In the genomic region with DNA sequence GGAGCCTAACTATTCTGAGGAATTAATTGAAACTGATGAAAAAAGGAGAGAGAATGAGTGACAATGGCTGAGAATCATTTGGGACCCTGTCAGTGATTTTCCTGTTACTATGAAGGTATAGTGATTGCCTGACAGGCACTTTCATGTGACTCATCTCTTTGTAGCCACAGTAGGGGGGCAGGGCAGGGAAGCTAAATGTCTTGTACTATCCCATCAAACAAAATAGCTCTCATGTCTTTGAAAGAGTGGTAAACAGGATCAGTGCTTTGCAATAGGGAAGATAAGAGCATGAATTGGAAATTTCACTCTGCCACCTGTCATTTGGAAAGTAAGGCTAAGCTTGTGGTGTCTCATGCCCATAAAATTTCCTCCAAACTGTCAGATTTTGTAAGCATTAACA, we compare ENCODE assay signal across 11 cellular contexts.
A peak's percentile ranks its signal among the peaks of the same experiment; 100 is the strongest.
DNase-seq lines count a peak whose midpoint lies in the region; ATAC-seq, FAIRE-seq and TF ChIP-seq lines count a peak whose summit lies in the region.
"Had no signal": no experiment of that assay in that cellular context is flagged by ENCODE, and none has a peak within 500 bp of the region (broad histone marks: within the 10 kb centered on the region; RNA-seq: fewer than 3 reads in every experiment).

No MANE protein-coding gene starts in this region.

- H3K36me3 ChIP-seq in RWPE2 (ENCODE audit: low read depth), result peaks cover 40% of the 10 kb centered on the region
- H3K36me3 ChIP-seq in H1 (ENCODE audit: control insufficient read depth in 2 of 4, insufficient read depth in 4 of 4, low read length in 3 of 4), result no peaks in the 10 kb centered on the region
- H3K36me3 ChIP-seq in body of pancreas (replicated peaks in 1 of 2; ENCODE audit: insufficient read depth in 1 of 2, low read depth in 2 of 2), result no peaks in the 10 kb centered on the region

- ATAC-seq in RWPE2 (ENCODE audit: low read depth) (peak; percentile 83), GM19395 (IDR thresholded peaks at IDR 0.05; ENCODE audit: unreplicated experiment) (no peak), body of pancreas (no peak)
- ATAC-seq: Panc1 had no signal

- intact Hi-C loops in posterior cingulate gyrus (cut with DNase I), result no loop called here
- intact Hi-C loops in body of pancreas (cut with DNase I), result no loop called here

- CTCF ChIA-PET in H1 (lab: Charles Lee; ENCODE audit: partially characterized antibody), result interaction anchor here (4.9 kb wide), 1 partner anchor 247 kb away, joined by 21 read pairs; no protein-coding TSS in a partner anchor

- H2AFZ ChIP-seq in H1 (ENCODE audit: low read length), result no peak overlapping the region

- H3K18ac ChIP-seq in H1 (ENCODE audit: extremely low read depth, low read length), result no peak overlapping the region

- H3K14ac ChIP-seq in H1 (ENCODE audit: insufficient read length), result no peak overlapping the region

- H4K8ac ChIP-seq in H1 (ENCODE audit: extremely low read depth, insufficient read depth, low read length), result no peak overlapping the region

- H3K79me2 ChIP-seq in H1 (ENCODE audit: control insufficient read depth in 1 of 2, insufficient read depth in 2 of 2, low read length in 2 of 2), result no peaks in the 10 kb centered on the region

- H4K91ac ChIP-seq in H1 (replicated peaks; ENCODE audit: insufficient read length, low read length), result no peak overlapping the region

- H3K4me1 ChIP-seq in RWPE2 (ENCODE audit: insufficient read depth, poor library complexity, severe bottlenecking) (peaks cover 7% of the 10 kb centered on the region), H1 (replicated peaks in 1 of 4; ENCODE audit: control insufficient read depth in 3 of 4, insufficient read depth in 4 of 4, low read length in 3 of 4) (peaks cover 0 to 2% (median 2%) of the 10 kb centered on the region in 4 experiments; a peak in 2 of 7 replicates), body of pancreas (peaks cover 4% of the 10 kb centered on the region)

- FAIRE-seq in H1 (lab: Jason Lieb, UNC), result no peak

- H3K79me1 ChIP-seq in H1 (ENCODE audit: low read depth, low read length), result no peaks in the 10 kb centered on the region

- H3K4ac ChIP-seq in H1 (replicated peaks; ENCODE audit: insufficient read length, low read depth, low read length), result no peak overlapping the region

- no peak overlapping the region for H4K5ac ChIP-seq in H1 (ENCODE audit: insufficient read length, low read depth, low read length)

- H2BK20ac ChIP-seq in H1 (ENCODE audit: low read length), result no peak overlapping the region

- TF ChIP-seq POLR2A in H1 (IDR thresholded peaks at IDR 0.05; ENCODE audit: control extremely low read depth in 1 of 2, low read depth in 2 of 2, low read length in 2 of 2) (no peak), body of pancreas (IDR thresholded peaks at IDR 0.05) (no peak)

- POLR2A ChIA-PET in H1 (lab: Charles Lee; ENCODE audit: partially characterized antibody), result no interaction called here

- TF ChIP-seq CTCF in RWPE2 (IDR thresholded peaks at IDR 0.05; ENCODE audit: poor library complexity, severe bottlenecking), result no peak
- TF ChIP-seq CTCF in H1 (IDR thresholded peaks at IDR 0.05; ENCODE audit: control extremely low read depth in 1 of 3, insufficient read depth in 1 of 3, low read depth in 1 of 3, low read length in 3 of 3), result no peak
- no peak for TF ChIP-seq CTCF in body of pancreas (IDR thresholded peaks at IDR 0.05)

- no peak overlapping the region for H3K56ac ChIP-seq in H1 (replicated peaks; ENCODE audit: insufficient read length, low read depth, low read length)

- H4K20me1 ChIP-seq in H1 (replicated peaks in 1 of 2; ENCODE audit: control insufficient read depth in 1 of 2, insufficient read depth in 2 of 2, low read length in 2 of 2), result no peaks in the 10 kb centered on the region

- H3K27ac ChIP-seq in RWPE2 (ENCODE audit: poor library complexity, severe bottlenecking) (no peak overlapping the region), H1 (ENCODE audit: low read depth, low read length) (no peak overlapping the region), body of pancreas (no peak overlapping the region)

- H3K9ac ChIP-seq in H1 (replicated peaks in 1 of 4; ENCODE audit: extremely low read depth in 1 of 4, low read depth in 3 of 4, low read length in 3 of 4), result no peak overlapping the region

- H2AK5ac ChIP-seq in H1 (ENCODE audit: low read depth, low read length), result no peak overlapping the region

- H2BK5ac ChIP-seq in H1 (ENCODE audit: low read depth, low read length), result no peak overlapping the region

- H3K23ac ChIP-seq in H1 (ENCODE audit: insufficient read length), result no peak overlapping the region

- H3K4me3 ChIP-seq in RWPE2 (ENCODE audit: severe bottlenecking) (no peak overlapping the region), H1 (ENCODE audit: extremely low read depth in 1 of 4, insufficient read depth in 2 of 4, low read depth in 3 of 4, low read length in 4 of 4) (no peak overlapping the region), body of pancreas (no peak overlapping the region)

- no peak overlapping the region for H2BK12ac ChIP-seq in H1 (ENCODE audit: low read depth, low read length)

- no peak overlapping the region for H2BK120ac ChIP-seq in H1 (replicated peaks; ENCODE audit: low read depth, low read length)

- no peak overlapping the region for H3K4me2 ChIP-seq in H1 (ENCODE audit: insufficient read depth in 1 of 2, low read depth in 2 of 2, low read length in 2 of 2)

- no peaks in the 10 kb centered on the region for H3K23me2 ChIP-seq in H1 (ENCODE audit: low read depth, low read length)

- H2BK15ac ChIP-seq in H1 (ENCODE audit: low read length), result no peak overlapping the region

- H3K27me3 ChIP-seq in RWPE2 (ENCODE audit: insufficient read depth, poor library complexity, severe bottlenecking) (no peaks in the 10 kb centered on the region), H1 (replicated peaks in 1 of 4; ENCODE audit: control insufficient read depth in 3 of 4, extremely low read depth in 1 of 4, insufficient read depth in 3 of 4, low read length in 3 of 4) (no peaks in the 10 kb centered on the region), body of pancreas (no peaks in the 10 kb centered on the region)

- H3K9me3 ChIP-seq in RWPE2 (ENCODE audit: severe bottlenecking) (no peaks in the 10 kb centered on the region), H1 (ENCODE audit: insufficient read depth in 2 of 2, low read depth in 1 of 2, low read length in 1 of 2) (no peaks in the 10 kb centered on the region), body of pancreas (no peaks in the 10 kb centered on the region)

- TF ChIP-seq RAD21 in H1 (IDR thresholded peaks at IDR 0.05 in 1 of 2, conservative IDR thresholded peaks at IDR 0.05 in 1 of 2; ENCODE audit: low read depth in 2 of 2, low read length in 2 of 2), result no peak

- TF ChIP-seq EP300 in H1 (IDR thresholded peaks at IDR 0.05; ENCODE audit: borderline replicate concordance in 1 of 2, low read depth in 2 of 2, low read length in 2 of 2), result no peak

- DNase-seq in stimulated activated CD4-positive, alpha-beta T cell treated with anti-CD3 and anti-CD28 coated beads, Interleukin-15, amount 100 ng/mL, for 24 hours, result peak; percentile 53
- DNase-seq in stimulated activated CD4-positive, alpha-beta T cell treated with anti-CD3 and anti-CD28 coated beads, Interleukin-12 subunit alpha, Interleukin-12 subunit beta, amount 100 ng/mL, for 4 hours, result no peak
- no peak for DNase-seq in RWPE2 (ENCODE audit: low spot score)
- DNase-seq in H1 (ENCODE audit: low read depth in 1 of 2, low spot score in 2 of 2), result no peak
- DNase-seq in NCI-H82 (lab: John Stamatoyannopoulos, UW), result no peak
- DNase-seq in posterior cingulate gyrus, result no peak
- DNase-seq in body of pancreas, result no peak
- DNase-seq: CD4-positive, CD25-positive, alpha-beta regulatory T cell; cerebellar nuclear complex had no signal

TF ChIP-seq in H1, 55 proteins besides CTCF, POLR2A, EP300 and RAD21:
- TF ChIP-seq JUND (IDR thresholded peaks at IDR 0.05; ENCODE audit: low read length), result peak; percentile 35; the same call in 1 of the 2 replicates
- TF ChIP-seq PHF8 (conservative IDR thresholded peaks at IDR 0.05; ENCODE audit: low read depth, low read length), result no peak
TF ChIP-seq in H1: peak in this region for 1.
